ENCODE assay signal across 8 cellular contexts in the genomic region with DNA sequence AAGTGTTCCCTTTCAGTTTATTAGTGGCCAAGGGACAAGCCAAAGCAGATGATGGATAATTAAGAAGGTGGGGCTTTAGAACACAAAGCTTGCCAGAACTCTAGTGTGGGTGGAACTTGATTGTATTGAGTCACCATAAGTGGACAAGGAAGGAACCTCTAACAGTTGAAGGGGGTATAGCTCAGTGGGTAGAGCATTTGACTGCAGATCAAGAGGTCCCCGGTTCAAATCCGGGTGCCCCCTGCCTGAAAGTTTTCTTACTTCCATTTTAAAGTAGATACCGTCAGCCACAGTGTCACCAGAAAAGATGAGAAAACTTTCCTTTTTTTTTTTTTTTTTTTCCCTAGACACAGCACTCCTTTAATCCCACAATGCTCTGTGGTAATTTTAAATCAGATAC.
DNase-seq lines count a peak whose midpoint lies in the region; ATAC-seq and TF ChIP-seq lines count a peak whose summit lies in the region.
"Not testable (repeated sequence)": the region's sequence is repeated elsewhere in the genome, so short reads cannot be mapped to it uniquely, and the experiment has no call there.

No MANE protein-coding gene starts in this region.

- H3K9ac ChIP-seq in PC-3 (ENCODE audit: low read length), result not testable (repeated sequence)

- not testable (repeated sequence) for H3K27ac Mint-ChIP-seq in GM23338, WTC11
- H3K27ac Mint-ChIP-seq in stimulated activated naive B cell treated with anti-CD40 and anti-IgM and Interleukin-4, amounts not matched to agents 10 μg/mL and 1 μg/mL and 100 μg/mL, for 72 hours, result peak overlapping the region; percentile 77

- in situ Hi-C loops in brain microvascular endothelial cell (cut with HindIII; ENCODE audit: low pct_ligation_motif_present, low sequenced_read_pairs), result not testable (repeated sequence)

- not testable (repeated sequence) for ATAC-seq in GM23338, PC-3, WTC11
- ATAC-seq in stimulated activated naive B cell treated with anti-CD40 and anti-IgM and Interleukin-4, amounts not matched to agents 10 μg/mL and 1 μg/mL and 100 μg/mL, for 72 hours (replicated peaks), result peak in 1 of 2 donors; percentile 45

- H3K9me3 Mint-ChIP-seq in GM23338, result not testable (repeated sequence)
- peaks cover 24% of the 10 kb centered on the region for H3K9me3 Mint-ChIP-seq in WTC11
- H3K9me3 Mint-ChIP-seq in stimulated activated naive B cell treated with anti-CD40 and anti-IgM and Interleukin-4, amounts not matched to agents 10 μg/mL and 1 μg/mL and 100 μg/mL, for 72 hours, result peaks cover 6 to 13% of the 10 kb centered on the region in 2 donors

- not testable (repeated sequence) for BruUV-seq in PC-3 (replicated peaks; lab: Mats Ljungman, UMichigan)

- H3K4me1 ChIP-seq in GM23338 (ENCODE audit: insufficient read depth); PC-3 (ENCODE audit: insufficient read depth, low read length): not testable (repeated sequence)

- H3K4me3 ChIP-seq in GM23338; PC-3 (ENCODE audit: low read length); brain microvascular endothelial cell (ENCODE audit: low read depth, low read length): not testable (repeated sequence)

- H3K79me2 ChIP-seq in GM23338 (replicated peaks; ENCODE audit: insufficient read depth); PC-3 (ENCODE audit: low read length): not testable (repeated sequence)

- DNase-seq in COLO829 (ENCODE audit: low spot score) (peak; percentile 8), GM23338 (ENCODE audit: low spot score) (peak; percentile 49), LoVo (ENCODE audit: low spot score) (peak; percentile 13), PC-3 (peak; percentile 48), WTC11 (ENCODE audit: low spot score) (peak; percentile 45), brain microvascular endothelial cell (peak; percentile 22), glomerular visceral epithelial cell (ENCODE audit: extremely low spot score) (peak; percentile 34)
- not testable (repeated sequence) for DNase-seq in stimulated activated naive B cell treated with anti-CD40 and anti-IgM and Interleukin-4, amounts not matched to agents 10 μg/mL and 1 μg/mL and 100 μg/mL, for 72 hours

- intact Hi-C loops in PC-3 (cut with micrococcal nuclease), result not testable (repeated sequence)

- H3K27ac ChIP-seq in GM23338 (ENCODE audit: low read depth); PC-3 (ENCODE audit: low read length); brain microvascular endothelial cell: not testable (repeated sequence)

- CTCF ChIA-PET in PC-3 (lab: Charles Lee) (interaction anchor here (0.6 kb wide), 1 partner anchor 67 kb away, joined by 4 read pairs; no protein-coding TSS in a partner anchor), WTC11 (lab: Charles Lee) (interaction anchor here (0.7 kb wide), 1 partner anchor 79 kb away, joined by 3 read pairs; no protein-coding TSS in a partner anchor)

- H3K9me2 ChIP-seq in GM23338 (ENCODE audit: insufficient read depth); PC-3 (replicated peaks; ENCODE audit: low read length): not testable (repeated sequence)

- not testable (repeated sequence) for H3K36me3 Mint-ChIP-seq in GM23338 (ENCODE audit: low read depth); WTC11; stimulated activated naive B cell treated with anti-CD40 and anti-IgM and Interleukin-4, amounts not matched to agents 10 μg/mL and 1 μg/mL and 100 μg/mL, for 72 hours

- not testable (repeated sequence) for H3K4me3 Mint-ChIP-seq in GM23338
- H3K4me3 Mint-ChIP-seq in WTC11, result peak overlapping the region; percentile 27; the same call in 1 of the 2 replicates
- H3K4me3 Mint-ChIP-seq in stimulated activated naive B cell treated with anti-CD40 and anti-IgM and Interleukin-4, amounts not matched to agents 10 μg/mL and 1 μg/mL and 100 μg/mL, for 72 hours, result peak overlapping the region in 1 of 2 donors; percentile 41

- not testable (repeated sequence) for H3K4me2 ChIP-seq in GM23338; PC-3 (ENCODE audit: low read length)

- not testable (repeated sequence) for TF ChIP-seq CTCF in GM23338 (conservative IDR thresholded peaks at IDR 0.05; ENCODE audit: low read depth in 2 of 2); PC-3 (conservative IDR thresholded peaks at IDR 0.05; ENCODE audit: low read depth, low read length); WTC11 (IDR thresholded peaks at IDR 0.05); brain microvascular endothelial cell (IDR thresholded peaks at IDR 0.05; ENCODE audit: low read depth, low read length, missing control alignments)

- H4K20me1 ChIP-seq in GM23338 (replicated peaks; ENCODE audit: insufficient read depth); PC-3 (ENCODE audit: low read length): not testable (repeated sequence)

- H3K9me3 ChIP-seq in PC-3 (ENCODE audit: low read length), result not testable (repeated sequence)

- not testable (repeated sequence) for H3F3A ChIP-seq in GM23338 (replicated peaks; ENCODE audit: low read depth); PC-3 (ENCODE audit: low read length, unreplicated experiment)

- not testable (repeated sequence) for H2AFZ ChIP-seq in GM23338; PC-3 (ENCODE audit: low read length)

- not testable (repeated sequence) for H3K4me1 Mint-ChIP-seq in GM23338; WTC11; stimulated activated naive B cell treated with anti-CD40 and anti-IgM and Interleukin-4, amounts not matched to agents 10 μg/mL and 1 μg/mL and 100 μg/mL, for 72 hours

- not testable (repeated sequence) for H3K27me3 Mint-ChIP-seq in GM23338 (ENCODE audit: insufficient read depth, low read depth, poor library complexity); WTC11 (ENCODE audit: low read depth); stimulated activated naive B cell treated with anti-CD40 and anti-IgM and Interleukin-4, amounts not matched to agents 10 μg/mL and 1 μg/mL and 100 μg/mL, for 72 hours

- H3K27me3 ChIP-seq in GM23338 (ENCODE audit: insufficient read depth); PC-3 (ENCODE audit: low read length); brain microvascular endothelial cell (replicated peaks): not testable (repeated sequence)

- not testable (repeated sequence) for H3K36me3 ChIP-seq in GM23338 (ENCODE audit: insufficient read depth); PC-3 (ENCODE audit: low read depth, low read length); brain microvascular endothelial cell (replicated peaks)

- POLR2A ChIA-PET in PC-3 (lab: Charles Lee; ENCODE audit: unreplicated experiment); WTC11 (lab: Charles Lee): not testable (repeated sequence)
